ENCODE assay signal across 19 cellular contexts in genomic region chr14:36270191-36270590, GRCh38.
"Had no signal": no experiment of that assay in that cellular context is flagged by ENCODE, and none has a peak within 500 bp of the region (broad histone marks: within the 10 kb centered on the region; RNA-seq: fewer than 3 reads in every experiment).

No MANE protein-coding gene starts in this region.

- H3K4me3 ChIP-seq: colonic mucosa, esophagus squamous epithelium, psoas muscle, skin epidermis, stomach, thoracic aorta had no signal

- H3K4me3 Mint-ChIP-seq: immature natural killer cell; naive thymus-derived CD4-positive, alpha-beta T cell; nephron progenitor cell; stimulated activated naive B cell treated with anti-CD40 and anti-IgM and Interleukin-4, amounts not matched to agents 10 μg/mL and 1 μg/mL and 100 μg/mL, for 72 hours had no signal

- H3K9me3 ChIP-seq: colonic mucosa, esophagus squamous epithelium, neutrophil, psoas muscle, stomach, thoracic aorta had no signal

- H3K4me1 ChIP-seq: psoas muscle had no signal

- H3K36me3 ChIP-seq: colonic mucosa, esophagus squamous epithelium, neutrophil, stomach, thoracic aorta had no signal

- H3K27ac ChIP-seq: colonic mucosa, esophagus squamous epithelium, neutrophil, psoas muscle, skin epidermis, stomach, thoracic aorta had no signal

- H3K9me3 Mint-ChIP-seq: nephron progenitor cell; stimulated activated naive B cell treated with anti-CD40 and anti-IgM and Interleukin-4, amounts not matched to agents 10 μg/mL and 1 μg/mL and 100 μg/mL, for 72 hours had no signal

- H3K36me3 Mint-ChIP-seq: immature natural killer cell; stimulated activated naive B cell treated with anti-CD40 and anti-IgM and Interleukin-4, amounts not matched to agents 10 μg/mL and 1 μg/mL and 100 μg/mL, for 72 hours had no signal

- DNase-seq: colonic mucosa; dermis blood vessel endothelial cell; esophagus squamous epithelium; foreskin fibroblast; immature natural killer cell; mammary epithelial cell; naive thymus-derived CD4-positive, alpha-beta T cell; nephron progenitor cell; psoas muscle; stimulated activated CD4-positive, alpha-beta T cell treated with anti-CD3 and anti-CD28 coated beads, Interleukin-2, amount 100 ng/mL, for 24 hours; stimulated activated CD4-positive, alpha-beta T cell treated with anti-CD3 and anti-CD28 coated beads, Interleukin-4, amount 100 ng/mL, for 4 hours; stimulated activated naive B cell treated with anti-CD40 and anti-IgM and Interleukin-4, amounts not matched to agents 10 μg/mL and 1 μg/mL and 100 μg/mL, for 72 hours; stomach; substantia nigra; trophoblast cell had no signal

- ATAC-seq: naive thymus-derived CD4-positive, alpha-beta T cell; psoas muscle; sciatic nerve; stimulated activated naive B cell treated with anti-CD40 and anti-IgM and Interleukin-4, amounts not matched to agents 10 μg/mL and 1 μg/mL and 100 μg/mL, for 72 hours had no signal

- H3K27ac Mint-ChIP-seq: immature natural killer cell; naive thymus-derived CD4-positive, alpha-beta T cell; nephron progenitor cell; stimulated activated naive B cell treated with anti-CD40 and anti-IgM and Interleukin-4, amounts not matched to agents 10 μg/mL and 1 μg/mL and 100 μg/mL, for 72 hours had no signal
